Comparison of ENCODE assay signal across 17 cellular contexts in the genomic region with DNA sequence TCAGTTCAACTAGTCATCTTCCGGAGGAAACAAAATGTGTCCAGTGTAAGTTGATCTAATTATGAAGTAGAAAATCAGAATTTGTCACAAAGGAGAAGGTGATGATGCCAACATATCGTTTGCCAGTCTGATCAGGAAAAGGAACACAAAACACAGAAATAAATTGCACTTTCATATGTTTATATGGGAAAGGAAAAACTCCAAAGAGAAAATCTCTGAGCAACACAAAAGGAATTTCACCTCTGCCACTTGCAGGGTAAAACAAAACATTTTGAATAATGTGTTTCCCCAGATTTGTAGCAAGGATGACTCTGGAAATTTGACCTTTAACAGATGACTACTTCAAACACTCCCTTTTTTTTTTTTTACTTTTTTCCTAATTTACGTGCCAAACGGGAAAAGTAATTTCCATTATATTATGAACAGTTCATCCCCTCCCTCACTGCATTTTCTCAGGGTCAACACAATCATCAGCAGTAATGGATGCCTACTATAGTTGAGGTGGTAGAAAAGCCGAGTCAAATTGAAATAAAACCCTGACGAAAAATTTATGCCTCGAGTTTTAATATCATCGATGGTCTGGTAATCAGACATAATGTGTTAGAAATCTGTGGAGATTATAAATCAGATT. TPM values are rescaled to one million over a fixed set of nuclear protein-coding genes. Genes with fewer than 3 reads are reported as not detected.
A peak's percentile ranks its signal among the peaks of the same experiment; 100 is the strongest.
DNase-seq lines count a peak whose midpoint lies in the region; ATAC-seq and TF ChIP-seq lines count a peak whose summit lies in the region.
"Had no signal": no experiment of that assay in that cellular context is flagged by ENCODE, and none has a peak within 500 bp of the region (broad histone marks: within the 10 kb centered on the region; RNA-seq: fewer than 3 reads in every experiment).

No MANE protein-coding gene starts in this region.

- no peak overlapping the region for H3K9ac ChIP-seq in HUES6 (ENCODE audit: low read length)

- in situ Hi-C loops in astrocyte of the spinal cord (cut with HindIII; ENCODE audit: low sequenced_read_pairs): no loop called here

- no peaks in the 10 kb centered on the region for H3K27me3 Mint-ChIP-seq in type B pancreatic cell
- H3K27me3 Mint-ChIP-seq: activated naive CD8-positive, alpha-beta T cell; CD4-positive, alpha-beta T cell; natural killer cell treated with Interleukin-12 subunit alpha and Interleukin-12 subunit beta and Interleukin-15 and Interleukin-18, amount 100 ng/mL, for 72 hours had no signal

- H3K9me3 Mint-ChIP-seq in type B pancreatic cell: peaks cover 5% of the 10 kb centered on the region

- peak overlapping the region; percentile 38; the same call in 1 of the 2 replicates for H3K27ac ChIP-seq in HUES6 (ENCODE audit: low read depth, low read length)
- H3K27ac ChIP-seq: HL-60, skin epidermis had no signal

- H3K4me1 Mint-ChIP-seq in type B pancreatic cell (ENCODE audit: unreplicated experiment): peaks cover 25% of the 10 kb centered on the region

- H3K4me3 ChIP-seq in HUES6 (ENCODE audit: low read depth, low read length): no peak overlapping the region
- no peak overlapping the region for H3K4me3 ChIP-seq in astrocyte of the spinal cord (ENCODE audit: low read depth, low read length)
- H3K4me3 ChIP-seq: skin epidermis had no signal

- no peaks in the 10 kb centered on the region for H3K36me3 ChIP-seq in HUES6 (ENCODE audit: control insufficient read depth, insufficient read depth, low read length)

- H3K4me1 ChIP-seq in HUES6 (ENCODE audit: control insufficient read depth, insufficient read depth, low read length): peaks cover 14% of the 10 kb centered on the region

- peaks cover 9% of the 10 kb centered on the region for H3K36me3 Mint-ChIP-seq in type B pancreatic cell
- H3K36me3 Mint-ChIP-seq: activated naive CD8-positive, alpha-beta T cell had no signal

- no peak for ATAC-seq in HG03159 (IDR thresholded peaks at IDR 0.05; ENCODE audit: unreplicated experiment)
- no peak for ATAC-seq in GM21619 (IDR thresholded peaks at IDR 0.05; ENCODE audit: unreplicated experiment)
- ATAC-seq: left colon; natural killer cell treated with Interleukin-12 subunit alpha and Interleukin-12 subunit beta and Interleukin-15 and Interleukin-18, amount 100 ng/mL, for 72 hours had no signal

- DNase-seq in astrocyte of the spinal cord (ENCODE audit: low read depth, low spot score) (peak; percentile 31), kidney glomerular epithelial cell (lab: John Stamatoyannopoulos, UW) (peak; percentile 54), type B pancreatic cell (ENCODE audit: extremely low spot score, unreplicated experiment) (no peak), NCI-H510A (lab: John Stamatoyannopoulos, UW) (no peak)
- DNase-seq: activated CD8-positive, alpha-beta memory T cell treated with anti-CD3 and anti-CD28 coated beads, Interleukin-2, amount 50 U/mL, for 48 hours; CD4-positive, alpha-beta T cell; cortex of kidney; head of caudate nucleus; left colon had no signal

- TF ChIP-seq CTCF in astrocyte of the spinal cord (IDR thresholded peaks at IDR 0.05; ENCODE audit: low read depth, low read length): no peak
- TF ChIP-seq CTCF in type B pancreatic cell (conservative IDR thresholded peaks at IDR 0.05): no peak

- no peaks in the 10 kb centered on the region for H3K27me3 ChIP-seq in HUES6 (ENCODE audit: control insufficient read depth, insufficient read depth, low read length)

- no peak overlapping the region for H3K4me3 Mint-ChIP-seq in type B pancreatic cell
- H3K4me3 Mint-ChIP-seq: activated naive CD8-positive, alpha-beta T cell; CD4-positive, alpha-beta T cell; natural killer cell treated with Interleukin-12 subunit alpha and Interleukin-12 subunit beta and Interleukin-15 and Interleukin-18, amount 100 ng/mL, for 72 hours had no signal

- peak overlapping the region; percentile 29 for H3K27ac Mint-ChIP-seq in type B pancreatic cell
- H3K27ac Mint-ChIP-seq: activated naive CD8-positive, alpha-beta T cell; CD4-positive, alpha-beta T cell; natural killer cell treated with Interleukin-12 subunit alpha and Interleukin-12 subunit beta and Interleukin-15 and Interleukin-18, amount 100 ng/mL, for 72 hours had no signal

- H3K9me3 ChIP-seq in HUES6 (ENCODE audit: control insufficient read depth, insufficient read depth, low read depth, low read length): no peaks in the 10 kb centered on the region

RNA-seq across cellular contexts. Expression of gene MGAT4C, which starts 25.6 kb away (rescaled TPM):
- total RNA-seq in type B pancreatic cell (ENCODE audit: low replicate concordance): 6.3 and 8.0 TPM in 2 replicates
- total RNA-seq: CD4-positive, alpha-beta T cell; G401; natural killer cell treated with Interleukin-12 subunit alpha and Interleukin-12 subunit beta and Interleukin-15 and Interleukin-18, amount 100 ng/mL, for 72 hours had no signal

Comparison
In these comparisons a context has a peak if more than half of its experiments do, and no peak if none do; other contexts are left out.
1. DNase-seq: peak in astrocyte of the spinal cord (single experiment) and kidney glomerular epithelial cell (single experiment); none in type B pancreatic cell (single experiment) and NCI-H510A (single experiment).